Comparison of ENCODE assay signal across 24 cellular contexts in the genomic region with DNA sequence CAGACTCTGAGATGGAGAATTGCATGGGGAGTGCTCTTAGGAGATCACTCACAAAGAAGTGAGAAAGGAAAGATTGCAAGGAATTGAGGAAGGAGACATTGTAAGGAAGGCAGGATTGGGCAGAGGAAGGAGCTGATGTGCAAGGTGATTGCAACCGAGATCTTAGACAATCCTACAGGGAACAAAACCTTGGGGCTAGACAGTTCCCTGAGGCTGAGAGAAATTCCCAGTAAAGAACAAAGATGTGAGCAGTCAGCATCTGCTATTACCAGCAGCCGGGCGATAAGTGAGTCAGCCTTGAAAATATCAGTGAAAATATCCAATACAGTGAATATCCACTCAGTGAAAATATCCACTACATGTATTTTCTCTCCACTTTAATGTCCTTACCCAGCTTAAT.
"Had no signal": no experiment of that assay in that cellular context is flagged by ENCODE, and none has a peak within 500 bp of the region (broad histone marks: within the 10 kb centered on the region; RNA-seq: fewer than 3 reads in every experiment).

No MANE protein-coding gene starts in this region.

- H3K36me3 ChIP-seq: stomach, suprapubic skin, thoracic aorta, thyroid gland, tibial artery, tibial nerve, transverse colon, upper lobe of left lung, upper lobe of right lung, uterus, vagina had no signal

- H3K9me3 ChIP-seq: stomach, suprapubic skin, testis, thoracic aorta, thyroid gland, tibial artery, tibial nerve, transverse colon, upper lobe of left lung, upper lobe of right lung, uterus, vagina had no signal

- H3K4me1 ChIP-seq: suprapubic skin, testis, thyroid gland, tibial artery, tibial nerve, transverse colon, upper lobe of left lung, upper lobe of right lung, uterus, vagina had no signal

- DNase-seq: stimulated activated CD4-positive, alpha-beta T cell treated with anti-CD3 and anti-CD28 coated beads, Interleukin-2, amount 100 ng/mL, for 48 hours; stimulated activated CD4-positive, alpha-beta T cell treated with anti-CD3 and anti-CD28 coated beads, Interleukin-4, amount 100 ng/mL, for 1 hour; stimulated activated CD4-positive, alpha-beta T cell treated with anti-CD3 and anti-CD28 coated beads, Interleukin-4, amount 100 ng/mL, for 24 hours; stimulated activated CD4-positive, alpha-beta T cell treated with anti-CD3 and anti-CD28 coated beads, Interleukin-4, amount 100 ng/mL, for 4 hours; stimulated activated CD8-positive, alpha-beta memory T cell treated with anti-CD3 and anti-CD28 coated beads, Interleukin-4, amount 100 ng/mL, for 48 hours; stimulated activated naive B cell treated with anti-CD40 and anti-IgM and Interleukin-4, amounts not matched to agents 10 μg/mL and 1 μg/mL and 100 μg/mL, for 72 hours; stimulated activated naive CD4-positive, alpha-beta T cell; stimulated activated naive CD4-positive, alpha-beta T cell treated with Interleukin-2 at 50 U/mL for 16 hours; stimulated activated naive CD8-positive, alpha-beta T cell treated with anti-CD3 and anti-CD28 coated beads, Interleukin-15, amount 100 ng/mL, for 72 hours; stimulated activated naive CD8-positive, alpha-beta T cell treated with anti-CD3 and anti-CD28 coated beads, Interleukin-15, Interleukin-2, amounts not matched to agents 100 U/mL and 50 U/mL, for 24 hours; stomach; substantia nigra; testis; thyroid gland; tibial artery; transverse colon; upper lobe of left lung; upper lobe of right lung; uterus had no signal

- FAIRE-seq: urothelium cell line had no signal

- H3K27me3 ChIP-seq: stomach, suprapubic skin, testis, thyroid gland, tibial artery, tibial nerve, transverse colon, upper lobe of left lung, upper lobe of right lung, uterus, vagina had no signal

- H3K27ac ChIP-seq: stomach, suprapubic skin, testis, thoracic aorta, thyroid gland, tibial artery, tibial nerve, transverse colon, upper lobe of left lung, upper lobe of right lung, uterus, vagina had no signal

- H3K4me3 ChIP-seq: stomach, suprapubic skin, testis, thoracic aorta, thyroid gland, tibial artery, tibial nerve, transverse colon, upper lobe of left lung, upper lobe of right lung, uterus, vagina had no signal
